In genomic region chr17:59565171-59565958, GRCh38 we compare ENCODE assay signal across 8 cellular contexts. TPM values are rescaled to one million over a fixed set of nuclear protein-coding genes. Genes with fewer than 3 reads are reported as not detected.
DNase-seq lines count a peak whose midpoint lies in the region; ATAC-seq and TF ChIP-seq lines count a peak whose summit lies in the region.

DHX40 (plus strand) TSS chr17:59565610; CDS start chr17:59565672, 62 bp downstream.

- H3K79me2 ChIP-seq in SU-DHL-6 (ENCODE audit: insufficient read depth, low read length): peaks cover 19% of the 10 kb centered on the region; the same call in 1 of the 2 replicates

- H3K27me3 ChIP-seq in SU-DHL-6 (ENCODE audit: low read length) (no peaks in the 10 kb centered on the region), ovary (no peaks in the 10 kb centered on the region), thymus (ENCODE audit: control insufficient read depth, insufficient read depth) (no peaks in the 10 kb centered on the region)

- peak within 1 kb of the TSS; percentile 71 for H3K9ac ChIP-seq in SU-DHL-6 (ENCODE audit: low read length)

- H3K4me3 Mint-ChIP-seq in activated naive CD8-positive, alpha-beta T cell treated with anti-CD3 and anti-CD28 coated beads, Interleukin-2, amount 10 ng/mL, durations not matched to agents 7 days and 5 days: peak within 1 kb of the TSS; percentile 96

- peaks cover 3% of the 10 kb centered on the region for H3K9me3 Mint-ChIP-seq in activated naive CD8-positive, alpha-beta T cell treated with anti-CD3 and anti-CD28 coated beads, Interleukin-2, amount 10 ng/mL, durations not matched to agents 7 days and 5 days

- H3K4me1 ChIP-seq in ovary (ENCODE audit: insufficient read depth) (peaks cover 2% of the 10 kb centered on the region), thymus (ENCODE audit: control insufficient read depth, insufficient read depth, low read length) (peaks cover 3% of the 10 kb centered on the region)

- no peaks in the 10 kb centered on the region for H3K9me2 ChIP-seq in SU-DHL-6 (replicated peaks; ENCODE audit: insufficient read depth, low read length)

- H3K27ac ChIP-seq in SU-DHL-6 (ENCODE audit: low read depth, low read length) (no peak within 1 kb of the TSS), ovary (peak within 1 kb of the TSS; percentile 58 to 71), thymus (ENCODE audit: low read depth) (peak within 1 kb of the TSS; percentile 91)

- peak; percentile 69 for ATAC-seq in HG02623 (IDR thresholded peaks at IDR 0.05; ENCODE audit: unreplicated experiment)
- peak; percentile 90 for ATAC-seq in activated naive CD8-positive, alpha-beta T cell treated with anti-CD3 and anti-CD28 coated beads, Interleukin-2, amount 10 ng/mL, durations not matched to agents 7 days and 5 days (ENCODE audit: low read depth)
- peak; percentile 98 for ATAC-seq in Right ventricle myocardium inferior

- POLR2A ChIA-PET in activated naive CD8-positive, alpha-beta T cell treated with anti-CD3 and anti-CD28 coated beads, Interleukin-2, amount 10 ng/mL, durations not matched to agents 7 days and 5 days (lab: Charles Lee): interaction anchor here (0.6 to 2.3 kb wide), 9 partner anchors 54 to 955 kb away, joined by 3 to 16 read pairs (median 4); partner anchors contain the start of genes CLTC, PTRH2, SMG8 and USP32

- intact Hi-C loops in Right ventricle myocardium inferior (cut with DNase I): loop anchor here (1.0 kb wide), 1 partner anchor 54 kb away; the partner anchor contains the start of gene CLTC
- intact Hi-C loops in ovary (cut with DNase I): loop anchor here in 1 of 4 donors (10.0 kb wide), 1 partner anchor 121 kb away; no protein-coding TSS in a partner anchor

- no peaks in the 10 kb centered on the region for H3K36me3 ChIP-seq in SU-DHL-6 (ENCODE audit: low read length)
- no peaks in the 10 kb centered on the region for H3K36me3 ChIP-seq in ovary
- peaks cover under 1% of the 10 kb centered on the region for H3K36me3 ChIP-seq in thymus (ENCODE audit: control insufficient read depth, insufficient read depth)

- H2AFZ ChIP-seq in SU-DHL-6 (ENCODE audit: low read depth, low read length, severe bottlenecking): peak within 1 kb of the TSS; percentile 99

- TF ChIP-seq POLR2A in ovary (IDR thresholded peaks at IDR 0.05): peak; percentile 76

- peaks cover 2% of the 10 kb centered on the region for H3K27me3 Mint-ChIP-seq in activated naive CD8-positive, alpha-beta T cell treated with anti-CD3 and anti-CD28 coated beads, Interleukin-2, amount 10 ng/mL, durations not matched to agents 7 days and 5 days

- H3K4me3 ChIP-seq in SU-DHL-6 (ENCODE audit: insufficient read depth, low read length, poor library complexity, severe bottlenecking) (peak within 1 kb of the TSS; percentile 89), ovary (peak within 1 kb of the TSS; percentile 93), thymus (ENCODE audit: low read length) (peak within 1 kb of the TSS; percentile 88)

- DNase-seq in GM04504 (ENCODE audit: low read depth) (peak; percentile 84), NCI-H1417 (lab: John Stamatoyannopoulos, UW) (peak; percentile 85 to 98 (median 92)), Right ventricle myocardium inferior (ENCODE audit: missing footprints) (peak; percentile 97), ovary (peak; percentile 95 to 97 (median 97))
- DNase-seq in activated naive CD8-positive, alpha-beta T cell treated with anti-CD3 and anti-CD28 coated beads, Interleukin-2, amount 10 ng/mL, durations not matched to agents 7 days and 5 days: peak; percentile 89

- peaks cover 18% of the 10 kb centered on the region for H3K4me1 Mint-ChIP-seq in activated naive CD8-positive, alpha-beta T cell treated with anti-CD3 and anti-CD28 coated beads, Interleukin-2, amount 10 ng/mL, durations not matched to agents 7 days and 5 days

- peaks cover 10% of the 10 kb centered on the region; the same call in 1 of the 2 replicates for H3F3A ChIP-seq in SU-DHL-6 (ENCODE audit: insufficient read depth)

- 6 to 8% (median 7%) methylated on average over 58 to 62 of the region's 62 CpGs for WGBS in ovary, 3 donors
- 9% methylated on average over 62 of the region's 62 CpGs for WGBS in thymus

- H3K4me2 ChIP-seq in SU-DHL-6 (ENCODE audit: low read depth, low read length, poor library complexity, severe bottlenecking): peak within 1 kb of the TSS; percentile 84

- H4K20me1 ChIP-seq in SU-DHL-6 (ENCODE audit: low read depth, low read length): no peaks in the 10 kb centered on the region

- H3K27ac Mint-ChIP-seq in activated naive CD8-positive, alpha-beta T cell treated with anti-CD3 and anti-CD28 coated beads, Interleukin-2, amount 10 ng/mL, durations not matched to agents 7 days and 5 days: peak within 1 kb of the TSS; percentile 95

- TF ChIP-seq CTCF in SU-DHL-6 (IDR thresholded peaks at IDR 0.05; ENCODE audit: insufficient read depth, low read length, poor library complexity, severe bottlenecking) (no peak), ovary (IDR thresholded peaks at IDR 0.05) (no peak)

- H3K9me3 ChIP-seq in SU-DHL-6 (ENCODE audit: insufficient read depth, low read length) (no peaks in the 10 kb centered on the region), ovary (no peaks in the 10 kb centered on the region), thymus (ENCODE audit: control insufficient read depth) (no peaks in the 10 kb centered on the region)

- peaks cover 4% of the 10 kb centered on the region for H3K36me3 Mint-ChIP-seq in activated naive CD8-positive, alpha-beta T cell treated with anti-CD3 and anti-CD28 coated beads, Interleukin-2, amount 10 ng/mL, durations not matched to agents 7 days and 5 days

- peak; percentile 42 for TF ChIP-seq EP300 in ovary (IDR thresholded peaks at IDR 0.05)

RNA-seq across cellular contexts. Expression of gene DHX40, which starts in this region (rescaled TPM):
- total RNA-seq in activated naive CD8-positive, alpha-beta T cell treated with anti-CD3 and anti-CD28 coated beads, Interleukin-2, amount 10 ng/mL, durations not matched to agents 7 days and 5 days: 10 to 100 TPM; 22.8 to 23.7 TPM
- total RNA-seq in Right ventricle myocardium inferior (18.0 TPM), ovary (10 to 100 TPM; 30.1 to 45.6 (median 36.9) TPM)
- polyA plus RNA-seq in ovary (10 to 100 TPM; 24.9 to 44.9 TPM), thymus (21.7 TPM)
